1 cellular context compared by ENCODE assay signal in the genomic region with DNA sequence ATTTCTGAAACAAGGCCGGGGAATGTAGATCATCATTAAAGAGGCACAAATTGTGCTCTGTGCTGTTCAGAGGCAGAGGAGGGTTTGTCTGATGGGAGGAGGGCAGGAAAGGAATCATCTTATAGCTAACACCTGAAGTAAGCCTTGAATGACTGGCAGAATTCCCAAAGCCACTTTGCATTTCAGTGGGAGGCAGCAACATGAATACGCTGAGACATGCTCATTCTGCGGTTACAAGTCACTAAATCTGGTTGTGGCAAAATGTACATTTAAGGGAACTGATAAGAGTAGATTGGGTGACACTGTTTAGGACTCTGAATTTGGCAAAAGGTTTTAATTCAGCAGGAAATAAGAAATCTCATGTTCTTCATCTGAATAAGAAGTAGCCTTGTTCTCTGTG.
TF ChIP-seq lines count a peak whose summit lies in the region.

No MANE protein-coding gene starts in this region.

TF ChIP-seq in H1, 55 proteins besides CTCF, POLR2A, EP300 and RAD21 (continued from another document):
- TF ChIP-seq, protein P1, sequence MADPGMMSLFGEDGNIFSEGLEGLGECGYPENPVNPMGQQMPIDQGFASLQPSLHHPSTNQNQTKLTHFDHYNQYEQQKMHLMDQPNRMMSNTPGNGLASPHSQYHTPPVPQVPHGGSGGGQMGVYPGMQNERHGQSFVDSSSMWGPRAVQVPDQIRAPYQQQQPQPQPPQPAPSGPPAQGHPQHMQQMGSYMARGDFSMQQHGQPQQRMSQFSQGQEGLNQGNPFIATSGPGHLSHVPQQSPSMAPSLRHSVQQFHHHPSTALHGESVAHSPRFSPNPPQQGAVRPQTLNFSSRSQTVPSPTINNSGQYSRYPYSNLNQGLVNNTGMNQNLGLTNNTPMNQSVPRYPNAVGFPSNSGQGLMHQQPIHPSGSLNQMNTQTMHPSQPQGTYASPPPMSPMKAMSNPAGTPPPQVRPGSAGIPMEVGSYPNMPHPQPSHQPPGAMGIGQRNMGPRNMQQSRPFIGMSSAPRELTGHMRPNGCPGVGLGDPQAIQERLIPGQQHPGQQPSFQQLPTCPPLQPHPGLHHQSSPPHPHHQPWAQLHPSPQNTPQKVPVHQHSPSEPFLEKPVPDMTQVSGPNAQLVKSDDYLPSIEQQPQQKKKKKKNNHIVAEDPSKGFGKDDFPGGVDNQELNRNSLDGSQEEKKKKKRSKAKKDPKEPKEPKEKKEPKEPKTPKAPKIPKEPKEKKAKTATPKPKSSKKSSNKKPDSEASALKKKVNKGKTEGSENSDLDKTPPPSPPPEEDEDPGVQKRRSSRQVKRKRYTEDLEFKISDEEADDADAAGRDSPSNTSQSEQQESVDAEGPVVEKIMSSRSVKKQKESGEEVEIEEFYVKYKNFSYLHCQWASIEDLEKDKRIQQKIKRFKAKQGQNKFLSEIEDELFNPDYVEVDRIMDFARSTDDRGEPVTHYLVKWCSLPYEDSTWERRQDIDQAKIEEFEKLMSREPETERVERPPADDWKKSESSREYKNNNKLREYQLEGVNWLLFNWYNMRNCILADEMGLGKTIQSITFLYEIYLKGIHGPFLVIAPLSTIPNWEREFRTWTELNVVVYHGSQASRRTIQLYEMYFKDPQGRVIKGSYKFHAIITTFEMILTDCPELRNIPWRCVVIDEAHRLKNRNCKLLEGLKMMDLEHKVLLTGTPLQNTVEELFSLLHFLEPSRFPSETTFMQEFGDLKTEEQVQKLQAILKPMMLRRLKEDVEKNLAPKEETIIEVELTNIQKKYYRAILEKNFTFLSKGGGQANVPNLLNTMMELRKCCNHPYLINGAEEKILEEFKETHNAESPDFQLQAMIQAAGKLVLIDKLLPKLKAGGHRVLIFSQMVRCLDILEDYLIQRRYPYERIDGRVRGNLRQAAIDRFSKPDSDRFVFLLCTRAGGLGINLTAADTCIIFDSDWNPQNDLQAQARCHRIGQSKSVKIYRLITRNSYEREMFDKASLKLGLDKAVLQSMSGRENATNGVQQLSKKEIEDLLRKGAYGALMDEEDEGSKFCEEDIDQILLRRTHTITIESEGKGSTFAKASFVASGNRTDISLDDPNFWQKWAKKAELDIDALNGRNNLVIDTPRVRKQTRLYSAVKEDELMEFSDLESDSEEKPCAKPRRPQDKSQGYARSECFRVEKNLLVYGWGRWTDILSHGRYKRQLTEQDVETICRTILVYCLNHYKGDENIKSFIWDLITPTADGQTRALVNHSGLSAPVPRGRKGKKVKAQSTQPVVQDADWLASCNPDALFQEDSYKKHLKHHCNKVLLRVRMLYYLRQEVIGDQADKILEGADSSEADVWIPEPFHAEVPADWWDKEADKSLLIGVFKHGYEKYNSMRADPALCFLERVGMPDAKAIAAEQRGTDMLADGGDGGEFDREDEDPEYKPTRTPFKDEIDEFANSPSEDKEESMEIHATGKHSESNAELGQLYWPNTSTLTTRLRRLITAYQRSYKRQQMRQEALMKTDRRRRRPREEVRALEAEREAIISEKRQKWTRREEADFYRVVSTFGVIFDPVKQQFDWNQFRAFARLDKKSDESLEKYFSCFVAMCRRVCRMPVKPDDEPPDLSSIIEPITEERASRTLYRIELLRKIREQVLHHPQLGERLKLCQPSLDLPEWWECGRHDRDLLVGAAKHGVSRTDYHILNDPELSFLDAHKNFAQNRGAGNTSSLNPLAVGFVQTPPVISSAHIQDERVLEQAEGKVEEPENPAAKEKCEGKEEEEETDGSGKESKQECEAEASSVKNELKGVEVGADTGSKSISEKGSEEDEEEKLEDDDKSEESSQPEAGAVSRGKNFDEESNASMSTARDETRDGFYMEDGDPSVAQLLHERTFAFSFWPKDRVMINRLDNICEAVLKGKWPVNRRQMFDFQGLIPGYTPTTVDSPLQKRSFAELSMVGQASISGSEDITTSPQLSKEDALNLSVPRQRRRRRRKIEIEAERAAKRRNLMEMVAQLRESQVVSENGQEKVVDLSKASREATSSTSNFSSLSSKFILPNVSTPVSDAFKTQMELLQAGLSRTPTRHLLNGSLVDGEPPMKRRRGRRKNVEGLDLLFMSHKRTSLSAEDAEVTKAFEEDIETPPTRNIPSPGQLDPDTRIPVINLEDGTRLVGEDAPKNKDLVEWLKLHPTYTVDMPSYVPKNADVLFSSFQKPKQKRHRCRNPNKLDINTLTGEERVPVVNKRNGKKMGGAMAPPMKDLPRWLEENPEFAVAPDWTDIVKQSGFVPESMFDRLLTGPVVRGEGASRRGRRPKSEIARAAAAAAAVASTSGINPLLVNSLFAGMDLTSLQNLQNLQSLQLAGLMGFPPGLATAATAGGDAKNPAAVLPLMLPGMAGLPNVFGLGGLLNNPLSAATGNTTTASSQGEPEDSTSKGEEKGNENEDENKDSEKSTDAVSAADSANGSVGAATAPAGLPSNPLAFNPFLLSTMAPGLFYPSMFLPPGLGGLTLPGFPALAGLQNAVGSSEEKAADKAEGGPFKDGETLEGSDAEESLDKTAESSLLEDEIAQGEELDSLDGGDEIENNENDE (IDR thresholded peaks at IDR 0.05; ENCODE audit: insufficient replicate concordance, low read length) = no peak
- no peak for TF ChIP-seq RBBP5 (IDR thresholded peaks at IDR 0.05; ENCODE audit: borderline replicate concordance, low read depth, low read length)
